In genomic region chr11:64129403-64129802, GRCh38 we compare ENCODE assay signal across 13 cellular contexts. TPM values are rescaled to one million over a fixed set of nuclear protein-coding genes. Genes with fewer than 3 reads are reported as not detected.
DNase-seq lines count a peak whose midpoint lies in the region; ATAC-seq and TF ChIP-seq lines count a peak whose summit lies in the region.
"Had no signal": no experiment of that assay in that cellular context is flagged by ENCODE, and none has a peak within 500 bp of the region (broad histone marks: within the 10 kb centered on the region; RNA-seq: fewer than 3 reads in every experiment).

No MANE protein-coding gene starts in this region.

- H3K4me1 ChIP-seq in NT2/D1 (ENCODE audit: insufficient read depth, insufficient read length) (peaks cover 42% of the 10 kb centered on the region), neuronal stem cell (ENCODE audit: control insufficient read depth in 2 of 2, insufficient read depth in 1 of 2, low read depth in 1 of 2, low read length in 2 of 2) (peaks cover 12 to 20% of the 10 kb centered on the region in 2 donors)

- WGBS in neuronal stem cell (ENCODE audit: extremely low coverage in 2 of 2, insufficient read length in 2 of 2, insufficient replicate concordance in 1 of 2), 2 donors = no CpG with 5 or more reads among the region's 8 CpGs

- no peak overlapping the region for H3K4me2 ChIP-seq in neuronal stem cell (ENCODE audit: insufficient read depth, low read length, poor library complexity, severe bottlenecking)

- H3K79me1 ChIP-seq in neuronal stem cell (ENCODE audit: low read depth, low read length) = peaks cover 15% of the 10 kb centered on the region

- no peaks in the 10 kb centered on the region for H3K9me3 ChIP-seq in NT2/D1 (ENCODE audit: insufficient read depth, low read length)
- no peaks in the 10 kb centered on the region for H3K9me3 ChIP-seq in neuronal stem cell (replicated peaks in 1 of 2; ENCODE audit: control insufficient read depth in 2 of 2, insufficient read depth in 1 of 2, low read depth in 1 of 2, low read length in 2 of 2)
- H3K9me3 ChIP-seq: BLaER1 treated with 17β-estradiol and CSF1 and Interleukin-3, amounts not matched to agents 10 nM and 100 nM had no signal

- H2BK12ac ChIP-seq in neuronal stem cell (ENCODE audit: low read length) = no peak overlapping the region

- H2BK5ac ChIP-seq in neuronal stem cell (ENCODE audit: low read length) = peak overlapping the region; percentile 24

- H3K18ac ChIP-seq in neuronal stem cell (ENCODE audit: low read length) = peak overlapping the region; percentile 8

- peak overlapping the region; percentile 12 for H3K9ac ChIP-seq in NT2/D1 (ENCODE audit: insufficient read length, low read depth)
- no peak overlapping the region for H3K9ac ChIP-seq in neuronal stem cell (ENCODE audit: low read depth, low read length, poor library complexity)
- H3K9ac ChIP-seq: BLaER1 treated with 17β-estradiol and CSF1 and Interleukin-3, amounts not matched to agents 10 nM and 100 nM had no signal

- H3K4ac ChIP-seq in neuronal stem cell (ENCODE audit: low read length) = no peak overlapping the region

- no peak overlapping the region for H3K4me3 Mint-ChIP-seq in HFFc6
- H3K4me3 Mint-ChIP-seq: B cell; CD8-positive, alpha-beta T cell had no signal

- peak overlapping the region; percentile 18 for H2BK120ac ChIP-seq in neuronal stem cell (ENCODE audit: low read depth, low read length)

- no peak overlapping the region for H4K8ac ChIP-seq in neuronal stem cell (ENCODE audit: low read depth, low read length)

- no peak overlapping the region for H3K27ac ChIP-seq in neuronal stem cell (replicated peaks; ENCODE audit: low read length)
- H3K27ac ChIP-seq: BLaER1 treated with 17β-estradiol and CSF1 and Interleukin-3, amounts not matched to agents 10 nM and 100 nM had no signal

- ATAC-seq in left lobe of liver (peak; percentile 39), GM21367 (IDR thresholded peaks at IDR 0.05; ENCODE audit: unreplicated experiment) (no peak)
- ATAC-seq: CD8-positive, alpha-beta T cell had no signal

- no peak overlapping the region for H2AFZ ChIP-seq in neuronal stem cell (ENCODE audit: low read length)

- peaks cover 8% of the 10 kb centered on the region for H3K27me3 Mint-ChIP-seq in HFFc6 (ENCODE audit: insufficient read depth)

- H2BK15ac ChIP-seq in neuronal stem cell (ENCODE audit: low read length) = peak overlapping the region; percentile 49

- TF ChIP-seq CTCF in HFFc6 (IDR thresholded peaks at IDR 0.05) = no peak

- H3K36me3 ChIP-seq in NT2/D1 (ENCODE audit: insufficient read depth, insufficient read length, low read length) (no peaks in the 10 kb centered on the region), neuronal stem cell (replicated peaks in 1 of 2; ENCODE audit: control insufficient read depth in 2 of 2, insufficient read depth in 2 of 2, low read length in 2 of 2) (no peaks in the 10 kb centered on the region)
- H3K36me3 ChIP-seq: BLaER1 treated with 17β-estradiol and CSF1 and Interleukin-3, amounts not matched to agents 10 nM and 100 nM had no signal

- no peak overlapping the region for H3K14ac ChIP-seq in neuronal stem cell (ENCODE audit: low read length)

- no peak overlapping the region for H3K27ac Mint-ChIP-seq in HFFc6
- H3K27ac Mint-ChIP-seq: B cell; CD8-positive, alpha-beta T cell had no signal

- H3K23ac ChIP-seq in neuronal stem cell (ENCODE audit: low read depth, low read length, poor library complexity) = peak overlapping the region; percentile 25

- H2AK5ac ChIP-seq in neuronal stem cell (ENCODE audit: low read depth, low read length) = peak overlapping the region; percentile 46

- no peaks in the 10 kb centered on the region for H3K9me3 Mint-ChIP-seq in HFFc6
- H3K9me3 Mint-ChIP-seq: CD8-positive, alpha-beta T cell had no signal

- no peak overlapping the region for H4K91ac ChIP-seq in neuronal stem cell (ENCODE audit: low read depth, low read length, poor library complexity)

- H3K27me3 ChIP-seq in NT2/D1 (ENCODE audit: insufficient read depth, insufficient read length) (peaks cover 7% of the 10 kb centered on the region), neuronal stem cell (ENCODE audit: control insufficient read depth in 3 of 3, insufficient read depth in 3 of 3, low read depth in 1 of 3, low read length in 3 of 3) (no peaks in the 10 kb centered on the region)
- H3K27me3 ChIP-seq: BLaER1 treated with 17β-estradiol and CSF1 and Interleukin-3, amounts not matched to agents 10 nM and 100 nM had no signal

- H3K4me1 Mint-ChIP-seq in HFFc6 (ENCODE audit: low read depth) = no peaks in the 10 kb centered on the region
- H3K4me1 Mint-ChIP-seq: B cell had no signal

- H3K36me3 Mint-ChIP-seq in HFFc6 (ENCODE audit: low read depth) = no peaks in the 10 kb centered on the region
- H3K36me3 Mint-ChIP-seq: CD8-positive, alpha-beta T cell had no signal

- H3K4me3 ChIP-seq in NT2/D1 (ENCODE audit: insufficient read length, low read depth) (no peak overlapping the region), neuronal stem cell (ENCODE audit: low read length in 2 of 2) (no peak overlapping the region)
- H3K4me3 ChIP-seq: BLaER1 treated with 17β-estradiol and CSF1 and Interleukin-3, amounts not matched to agents 10 nM and 100 nM had no signal

- DNase-seq in NT2/D1 (ENCODE audit: low read depth, low spot score) (no peak), left lobe of liver (ENCODE audit: low spot score) (no peak), neuronal stem cell (ENCODE audit: low spot score) (no peak), iPS-NIHi7 (ENCODE audit: extremely low spot score) (no peak), HFFc6 (no peak)
- DNase-seq: Calu3; CD8-positive, alpha-beta T cell; DMS79 treated with DMSO at 0.1 percent for 48 hours; GF-D8; HCEC 1CT had no signal

RNA-seq across cellular contexts. Expression of gene MACROD1, which starts 36.5 kb away (rescaled TPM):
- total RNA-seq in left lobe of liver = 35.2 TPM
- polyA plus RNA-seq in neuronal stem cell (2013, experiment 1 of 2) = 20.5 TPM
- 20.6 TPM for polyA plus RNA-seq in neuronal stem cell (2013, experiment 2 of 2)
- 10 to 100 TPM; 11.8 to 17.0 (median 13.1) TPM for total RNA-seq in HFFc6 (2021; fragmentation: NEBNext Ultra II Directional; extraction: Animal tissue kit (Norgen Biotek cat#: 25700))

RNA-seq across cellular contexts. Expression of gene STIP1, which starts 56.6 kb away (rescaled TPM):
- 33.9 TPM for total RNA-seq in left lobe of liver
- 160 TPM for polyA plus RNA-seq in neuronal stem cell (2013, experiment 1 of 2)
- polyA plus RNA-seq in neuronal stem cell (2013, experiment 2 of 2) = 156 TPM
- 100 to 1,000 TPM; 203 to 259 (median 210) TPM for total RNA-seq in HFFc6 (2021; fragmentation: NEBNext Ultra II Directional; extraction: Animal tissue kit (Norgen Biotek cat#: 25700))
